In genomic region chr19:19930417-19930816, GRCh38 we compare ENCODE assay signal across 8 cellular contexts. TPM values are rescaled to one million over a fixed set of nuclear protein-coding genes. Genes with fewer than 3 reads are reported as not detected.
DNase-seq lines count a peak whose midpoint lies in the region; ATAC-seq, FAIRE-seq and TF ChIP-seq lines count a peak whose summit lies in the region.
"Not testable (repeated sequence)": the region's sequence is repeated elsewhere in the genome, so short reads cannot be mapped to it uniquely, and the experiment has no call there.

No MANE protein-coding gene starts in this region.

- not testable (repeated sequence) for H2BK12ac ChIP-seq in H9 (ENCODE audit: insufficient read length, low read depth, low read length)

- not testable (repeated sequence) for H3K14ac ChIP-seq in H9 (ENCODE audit: insufficient read depth, low read length)

- ATAC-seq in Panc1, GM12878, foreskin keratinocyte, lower lobe of right lung: not testable (repeated sequence)

- not testable (repeated sequence) for H2BK20ac ChIP-seq in H9 (ENCODE audit: low read depth, low read length, poor library complexity, severe bottlenecking)

- DNase-seq in AG09309 (ENCODE audit: low read depth); Panc1 (ENCODE audit: low read depth, low spot score); GM12878 (ENCODE audit: low read depth, low spot score); foreskin keratinocyte; lower lobe of right lung: not testable (repeated sequence)
- DNase-seq in H9: peak; percentile 57
- DNase-seq in activated CD4-positive, alpha-beta memory T cell treated with anti-CD3 and anti-CD28 coated beads, Interleukin-2, amount 10 ng/mL, durations not matched to agents 7 days and 5 days: peak; percentile 25
- DNase-seq in stimulated activated CD4-positive, alpha-beta T cell treated with anti-CD3 and anti-CD28 coated beads, Interleukin-2, amount 100 ng/mL, for 48 hours: peak; percentile 20 to 23

- FAIRE-seq in GM12878 (lab: Jason Lieb, UNC): not testable (repeated sequence)

- H3K27me3 Mint-ChIP-seq in H9 (ENCODE audit: low read depth); activated CD4-positive, alpha-beta memory T cell treated with anti-CD3 and anti-CD28 coated beads, Interleukin-2, amount 10 ng/mL, durations not matched to agents 7 days and 5 days: not testable (repeated sequence)

- H3K56ac ChIP-seq in H9 (ENCODE audit: insufficient read length, low read depth, low read length): not testable (repeated sequence)

- H3K23me2 ChIP-seq in H9 (ENCODE audit: insufficient read length, low read depth, low read length, poor library complexity, severe bottlenecking): not testable (repeated sequence)

- POLR2A ChIA-PET in Panc1 (lab: Charles Lee); activated CD4-positive, alpha-beta memory T cell treated with anti-CD3 and anti-CD28 coated beads, Interleukin-2, amount 10 ng/mL, durations not matched to agents 7 days and 5 days (lab: Charles Lee); GM12878 (lab: Charles Lee): not testable (repeated sequence)

- not testable (repeated sequence) for H2AFZ ChIP-seq in H9 (ENCODE audit: low read length); GM12878 (ENCODE audit: control insufficient read depth, low read depth, low read length)

- H3K4me3 Mint-ChIP-seq in H9; activated CD4-positive, alpha-beta memory T cell treated with anti-CD3 and anti-CD28 coated beads, Interleukin-2, amount 10 ng/mL, durations not matched to agents 7 days and 5 days: not testable (repeated sequence)

- BruUV-seq in Panc1 (replicated peaks; lab: Mats Ljungman, UMichigan); GM12878 (replicated peaks; lab: Mats Ljungman, UMichigan): not testable (repeated sequence)

- peaks cover 87 to 98% (median 93%) of the 10 kb centered on the region in 3 experiments for H3K36me3 Mint-ChIP-seq in H9 (ENCODE audit: insufficient read depth in 1 of 3, low read depth in 3 of 3)
- H3K36me3 Mint-ChIP-seq in activated CD4-positive, alpha-beta memory T cell treated with anti-CD3 and anti-CD28 coated beads, Interleukin-2, amount 10 ng/mL, durations not matched to agents 7 days and 5 days (ENCODE audit: low read depth): peaks cover 74% of the 10 kb centered on the region

- not testable (repeated sequence) for H3K36me3 ChIP-seq in Panc1 (ENCODE audit: control insufficient read depth, insufficient read depth, low read length); GM12878 (ENCODE audit: control insufficient read depth in 2 of 2, insufficient read depth in 2 of 2, low read length in 1 of 2); lower lobe of right lung

- not testable (repeated sequence) for H3K4me2 ChIP-seq in H9 (ENCODE audit: insufficient read depth, insufficient read length, low read length); GM12878 (ENCODE audit: control insufficient read depth, insufficient read depth)

- not testable (repeated sequence) for H4K20me1 ChIP-seq in H9 (ENCODE audit: control insufficient read depth, insufficient read depth, insufficient read length); GM12878 (ENCODE audit: control insufficient read depth, insufficient read depth)

- CTCF ChIA-PET in Panc1 (lab: Charles Lee); GM12878 (lab: Yijun Ruan, JAX): not testable (repeated sequence)
- CTCF ChIA-PET in activated CD4-positive, alpha-beta memory T cell treated with anti-CD3 and anti-CD28 coated beads, Interleukin-2, amount 10 ng/mL, durations not matched to agents 7 days and 5 days (lab: Charles Lee): interaction anchor here (0.6 kb wide), 1 partner anchor 107 kb away, joined by 3 read pairs; no protein-coding TSS in a partner anchor

- H3K79me1 ChIP-seq in H9 (ENCODE audit: insufficient read depth, low read depth, low read length, poor library complexity, severe bottlenecking): not testable (repeated sequence)

- in situ Hi-C loops in Panc1 (cut with HindIII; ENCODE audit: low pct_unique_long_range_greater_than_20kb, low sequenced_read_pairs); GM12878 (cut with MboI): not testable (repeated sequence)

- peaks cover 86 to 91% of the 10 kb centered on the region in 2 experiments for H3K9me3 Mint-ChIP-seq in H9
- H3K9me3 Mint-ChIP-seq in activated CD4-positive, alpha-beta memory T cell treated with anti-CD3 and anti-CD28 coated beads, Interleukin-2, amount 10 ng/mL, durations not matched to agents 7 days and 5 days: peaks cover 58% of the 10 kb centered on the region

- H2AK5ac ChIP-seq in H9 (ENCODE audit: insufficient read length, low read length): not testable (repeated sequence)

- not testable (repeated sequence) for H4K8ac ChIP-seq in H9 (replicated peaks; ENCODE audit: insufficient read length, low read depth, low read length)

- not testable (repeated sequence) for H4K91ac ChIP-seq in H9 (ENCODE audit: insufficient read length, low read depth, low read length)

- TF ChIP-seq POLR2A in GM12878 (IDR thresholded peaks at IDR 0.05; ENCODE audit: low read depth, low read length): not testable (repeated sequence)

- not testable (repeated sequence) for H3T11ph ChIP-seq in H9 (ENCODE audit: low read length)

- not testable (repeated sequence) for TF ChIP-seq RAD21 in GM12878 (IDR thresholded peaks at IDR 0.05; ENCODE audit: insufficient read depth, low read depth, low read length)

- not testable (repeated sequence) for H3K27ac ChIP-seq in H9 (ENCODE audit: insufficient read length, low read depth, low read length); Panc1 (ENCODE audit: low read length); GM12878 (ENCODE audit: control insufficient read depth, insufficient read depth); foreskin keratinocyte; lower lobe of right lung

- intact Hi-C loops in Panc1 (cut with micrococcal nuclease; ENCODE audit: unreplicated experiment); GM12878 (cut with micrococcal nuclease; ENCODE audit: unreplicated experiment); lower lobe of right lung (cut with DNase I): not testable (repeated sequence)

- not testable (repeated sequence) for H3K18ac ChIP-seq in H9 (ENCODE audit: insufficient read length, low read depth, low read length)

- not testable (repeated sequence) for H3K27me3 ChIP-seq in H9 (ENCODE audit: insufficient read depth, low read length); Panc1 (ENCODE audit: control insufficient read depth, insufficient read depth, low read length); GM12878 (replicated peaks in 1 of 2; ENCODE audit: control insufficient read depth in 2 of 2, insufficient read depth in 2 of 2, low read length in 1 of 2); foreskin keratinocyte; lower lobe of right lung (ENCODE audit: low read depth)

- H2BK15ac ChIP-seq in H9 (ENCODE audit: low read depth, low read length): not testable (repeated sequence)

- not testable (repeated sequence) for H3K4ac ChIP-seq in H9 (ENCODE audit: low read depth, low read length)

- H2BK5ac ChIP-seq in H9 (ENCODE audit: insufficient read length, low read length): not testable (repeated sequence)

- H3K9me3 ChIP-seq in H9 (ENCODE audit: control insufficient read depth, low read depth, low read length): peaks cover 54% of the 10 kb centered on the region
- H3K9me3 ChIP-seq in Panc1 (ENCODE audit: control insufficient read depth, insufficient read depth, low read depth, low read length): peaks cover 42% of the 10 kb centered on the region; the same call in 1 of the 2 replicates
- H3K9me3 ChIP-seq in GM12878 (replicated peaks; ENCODE audit: control insufficient read depth, insufficient read depth, low read length): peaks cover 24% of the 10 kb centered on the region
- H3K9me3 ChIP-seq in lower lobe of right lung: peaks cover 46% of the 10 kb centered on the region

- H3K23ac ChIP-seq in H9 (ENCODE audit: insufficient read length, low read depth, low read length): not testable (repeated sequence)

- RAD21 ChIA-PET in GM12878 (lab: Charles Lee; ENCODE audit: unreplicated experiment): not testable (repeated sequence)

- not testable (repeated sequence) for H3K4me1 Mint-ChIP-seq in H9; activated CD4-positive, alpha-beta memory T cell treated with anti-CD3 and anti-CD28 coated beads, Interleukin-2, amount 10 ng/mL, durations not matched to agents 7 days and 5 days

- H3K4me1 ChIP-seq in H9 (ENCODE audit: insufficient read depth, low read length); Panc1 (ENCODE audit: control insufficient read depth, insufficient read depth, low read length); GM12878 (ENCODE audit: control insufficient read depth, insufficient read depth, low read length); foreskin keratinocyte; lower lobe of right lung: not testable (repeated sequence)

- no CpG with 5 or more reads among the region's 7 CpGs for WGBS in H9 (ENCODE audit: extremely low coverage, insufficient read length, low lambda C conversion rate)
- WGBS in GM12878 (ENCODE audit: insufficient coverage, insufficient replicate concordance, low lambda C conversion rate, missing lambda C conversion rate): 90% methylated on average over 7 of the region's 7 CpGs

- not testable (repeated sequence) for H3K4me3 ChIP-seq in AG09309 (ENCODE audit: control insufficient read depth, low read depth, low read length); Panc1 (ENCODE audit: low read depth in 2 of 2, low read length in 2 of 2); GM12878; lower lobe of right lung

- not testable (repeated sequence) for TF ChIP-seq EP300 in GM12878 (IDR thresholded peaks at IDR 0.05; ENCODE audit: borderline replicate concordance in 1 of 2, control insufficient read depth in 1 of 2, low read depth in 2 of 2, low read length in 2 of 2)

- peak; percentile 2 for TF ChIP-seq CTCF in AG09309 (IDR thresholded peaks at IDR 0.05; ENCODE audit: control insufficient read depth, insufficient read depth, low read depth, low read length, missing control alignments)
- peak; percentile 73 for TF ChIP-seq CTCF in H9 (conservative IDR thresholded peaks at IDR 0.05)
- peak; percentile 22; the same call in 1 of the 2 replicates for TF ChIP-seq CTCF in Panc1 (IDR thresholded peaks at IDR 0.05)
- not testable (repeated sequence) for TF ChIP-seq CTCF in GM12878 (IDR thresholded peaks at IDR 0.05 in 2 of 3, conservative IDR thresholded peaks at IDR 0.05 in 1 of 3; ENCODE audit: control insufficient read depth in 2 of 3, extremely low read depth in 1 of 3, insufficient read depth in 1 of 3, low read depth in 3 of 3, low read length in 3 of 3)
- TF ChIP-seq CTCF in foreskin keratinocyte (conservative IDR thresholded peaks at IDR 0.05): peak; percentile 26
- peak; percentile 61 for TF ChIP-seq CTCF in lower lobe of right lung (IDR thresholded peaks at IDR 0.05)

- H2BK120ac ChIP-seq in H9 (ENCODE audit: low read depth, low read length, poor library complexity, severe bottlenecking): not testable (repeated sequence)

- H3K9ac ChIP-seq in H9 (ENCODE audit: extremely low read depth, insufficient read length, low read length); GM12878 (ENCODE audit: control insufficient read depth, insufficient read depth, low read length): not testable (repeated sequence)

- SMC1A ChIA-PET in GM12878 (lab: Charles Lee; ENCODE audit: uncharacterized antibody, unreplicated experiment): not testable (repeated sequence)

- H4K5ac ChIP-seq in H9 (ENCODE audit: insufficient read length, low read depth, low read length): not testable (repeated sequence)

- H3K27ac Mint-ChIP-seq in H9; activated CD4-positive, alpha-beta memory T cell treated with anti-CD3 and anti-CD28 coated beads, Interleukin-2, amount 10 ng/mL, durations not matched to agents 7 days and 5 days: not testable (repeated sequence)

- H3K79me2 ChIP-seq in H9 (ENCODE audit: insufficient read depth, low read length); GM12878 (ENCODE audit: control insufficient read depth, insufficient read depth, low read length): not testable (repeated sequence)

RNA-seq across cellular contexts. Expression of gene ZNF93, which starts 29.7 kb away (rescaled TPM):
- total RNA-seq in H9 (2021): 54.0 and 58.1 TPM in 2 replicates
- total RNA-seq in Panc1 (2021; ENCODE audit: unreplicated experiment): 8.9 TPM
- 4.3 TPM for polyA plus RNA-seq in Panc1 (2012; ENCODE audit: insufficient read length)
- total RNA-seq in activated CD4-positive, alpha-beta memory T cell treated with anti-CD3 and anti-CD28 coated beads, Interleukin-2, amount 10 ng/mL, durations not matched to agents 7 days and 5 days: 10 to 100 TPM; 11.4 to 11.7 TPM
- total RNA-seq in GM12878 (2013; cell fraction: nucleolus; rRNA removed): 38.4 and 47.9 TPM in 2 replicates
- total RNA-seq in GM12878 (2014; rRNA removed): 1.1 and 2.0 TPM in 2 replicates
- total RNA-seq in GM12878 (2014; rRNA removed; fragmentation: Illumina TruSeq; extraction: Trizol): 2.1 and 2.6 TPM in 2 replicates
- total RNA-seq in GM12878 (2021): 0.58 and 0.77 TPM in 2 replicates
- polyA plus RNA-seq in GM12878 (2011; ENCODE audit: low read depth): 5.5 TPM
- 7.9 and 8.8 TPM in 2 replicates for polyA plus RNA-seq in GM12878 (2011; rRNA removed)
- 6.4 and 8.5 TPM in 2 replicates for polyA plus RNA-seq in GM12878 (2011; cell fraction: cytosol; rRNA removed)
- 6.1 and 6.6 TPM in 2 replicates for polyA plus RNA-seq in GM12878 (2011; cell fraction: nucleus; rRNA removed)
- 4.2 and 4.5 TPM in 2 replicates for polyA plus RNA-seq in GM12878 (2012)
- polyA plus RNA-seq in GM12878 (2014; fragmentation: Illumina TruSeq; extraction: Trizol): 2.0 and 2.2 TPM in 2 replicates
- 1 to 10 TPM; 1.4 to 1.9 TPM for polyA plus RNA-seq in GM12878 (2014; fragmentation: Nextera tagmentation; extraction: Ambion mirVana)
- 0.70 and 2.0 TPM in 2 replicates for polyA plus RNA-seq in GM12878 (2014; rRNA removed)
- 1 to 10 TPM; 2.4 to 3.0 TPM for polyA plus RNA-seq in GM12878 (2016; fragmentation: Nextera tagmentation; extraction: Ambion mirVana)
- polyA minus RNA-seq in GM12878 (2011; rRNA and poly(A)+ RNA removed): 12.1 and 13.5 TPM in 2 replicates
- polyA minus RNA-seq in GM12878 (2011; cell fraction: cytosol; rRNA and poly(A)+ RNA removed): 3.1 and 5.1 TPM in 2 replicates
- 5.4 and 9.2 TPM in 2 replicates for polyA minus RNA-seq in GM12878 (2011; cell fraction: nucleus; rRNA and poly(A)+ RNA removed)
- 7.2 and 9.0 TPM in 2 replicates for total RNA-seq in foreskin keratinocyte
- polyA plus RNA-seq in foreskin keratinocyte: 3.0 and 4.1 TPM in 2 replicates
- total RNA-seq in lower lobe of right lung: 3.7 TPM
